In genomic region chr14:104789752-104790743, GRCh38 we compare ENCODE assay signal across 22 cellular contexts. TPM values are rescaled to one million over a fixed set of nuclear protein-coding genes. Genes with fewer than 3 reads are reported as not detected.
DNase-seq lines count a peak whose midpoint lies in the region; ATAC-seq and TF ChIP-seq lines count a peak whose summit lies in the region.
"Had no signal": no experiment of that assay in that cellular context is flagged by ENCODE, and none has a peak within 500 bp of the region (broad histone marks: within the 10 kb centered on the region; RNA-seq: fewer than 3 reads in every experiment).

No MANE protein-coding gene starts in this region.

- no peaks in the 10 kb centered on the region for H3K36me3 ChIP-seq in mammary epithelial cell (ENCODE audit: insufficient read depth, low read length)
- H3K36me3 ChIP-seq in neuronal stem cell (replicated peaks in 1 of 2; ENCODE audit: control insufficient read depth in 2 of 2, insufficient read depth in 2 of 2, low read length in 2 of 2): peaks cover 17 to 77% of the 10 kb centered on the region in 2 donors
- no peaks in the 10 kb centered on the region for H3K36me3 ChIP-seq in mucosa of descending colon (ENCODE audit: low read depth)

- no peak overlapping the region for H3K14ac ChIP-seq in neuronal stem cell (ENCODE audit: low read length)

- H3K9me3 ChIP-seq in mammary epithelial cell (replicated peaks; ENCODE audit: insufficient read depth, low read length) (no peaks in the 10 kb centered on the region), neuronal stem cell (replicated peaks in 1 of 2; ENCODE audit: control insufficient read depth in 2 of 2, insufficient read depth in 1 of 2, low read depth in 1 of 2, low read length in 2 of 2) (no peaks in the 10 kb centered on the region), mucosa of descending colon (no peaks in the 10 kb centered on the region)
- H3K9me3 ChIP-seq: MG63 had no signal

- no peaks in the 10 kb centered on the region for H3K27me3 ChIP-seq in mammary epithelial cell (ENCODE audit: insufficient read depth, low read length)
- H3K27me3 ChIP-seq in neuronal stem cell (ENCODE audit: control insufficient read depth in 3 of 3, insufficient read depth in 3 of 3, low read depth in 1 of 3, low read length in 3 of 3): no peaks in the 10 kb centered on the region
- H3K27me3 ChIP-seq: MG63 had no signal

- no peak overlapping the region for H2BK120ac ChIP-seq in neuronal stem cell (ENCODE audit: low read depth, low read length)

- peaks cover 51% of the 10 kb centered on the region for H3K79me1 ChIP-seq in neuronal stem cell (ENCODE audit: low read depth, low read length)

- H2AK5ac ChIP-seq in neuronal stem cell (ENCODE audit: low read depth, low read length): no peak overlapping the region

- H3K4me2 ChIP-seq in mammary epithelial cell (ENCODE audit: insufficient read depth, low read depth, low read length): peak overlapping the region; percentile 17
- no peak overlapping the region for H3K4me2 ChIP-seq in neuronal stem cell (ENCODE audit: insufficient read depth, low read length, poor library complexity, severe bottlenecking)
- H3K4me2 ChIP-seq: PC-9 had no signal

- H3K27ac ChIP-seq in mammary epithelial cell (ENCODE audit: insufficient read depth, low read depth, low read length): no peak overlapping the region
- no peak overlapping the region for H3K27ac ChIP-seq in neuronal stem cell (replicated peaks; ENCODE audit: low read length)
- H3K27ac ChIP-seq: PC-9, SK-N-MC had no signal

- H3K27ac Mint-ChIP-seq in MCF 10A (ENCODE audit: low read depth, unreplicated experiment): no peak overlapping the region
- H3K27ac Mint-ChIP-seq in chondrocyte (ENCODE audit: unreplicated experiment): peak overlapping the region; percentile 54

- H3K36me3 Mint-ChIP-seq in MCF 10A (ENCODE audit: insufficient read depth, unreplicated experiment) (peaks cover 5% of the 10 kb centered on the region), chondrocyte (ENCODE audit: low read depth) (no peaks in the 10 kb centered on the region)

- H3K27me3 Mint-ChIP-seq in MCF 10A (ENCODE audit: insufficient read depth, unreplicated experiment) (no peaks in the 10 kb centered on the region), chondrocyte (ENCODE audit: low read depth) (no peaks in the 10 kb centered on the region)

- no peak overlapping the region for H4K8ac ChIP-seq in neuronal stem cell (ENCODE audit: low read depth, low read length)

- H3K4ac ChIP-seq in neuronal stem cell (ENCODE audit: low read length): no peak overlapping the region

- H2BK15ac ChIP-seq in neuronal stem cell (ENCODE audit: low read length): no peak overlapping the region

- POLR2A ChIA-PET in MCF 10A (lab: Yijun Ruan, JAX): no interaction called here

- BruUV-seq in mammary epithelial cell (replicated peaks; lab: Mats Ljungman, UMichigan) (no TSS peak), MCF 10A (replicated peaks; lab: Mats Ljungman, UMichigan) (no TSS peak)

- no peak overlapping the region for H3K18ac ChIP-seq in neuronal stem cell (ENCODE audit: low read length)

- intact Hi-C loops in mammary epithelial cell (cut with micrococcal nuclease) (no loop called here), MCF 10A (cut with micrococcal nuclease) (no loop called here), mucosa of descending colon (cut with DNase I, micrococcal nuclease) (no loop called here)

- H3K4me1 ChIP-seq in mammary epithelial cell (ENCODE audit: insufficient read depth, low read length) (peaks cover 69% of the 10 kb centered on the region), neuronal stem cell (ENCODE audit: control insufficient read depth in 2 of 2, insufficient read depth in 1 of 2, low read depth in 1 of 2, low read length in 2 of 2) (peaks cover 12 to 15% of the 10 kb centered on the region in 2 donors), mucosa of descending colon (ENCODE audit: low read depth) (peaks cover 19% of the 10 kb centered on the region)

- 70% methylated on average over 24 of the region's 31 CpGs for WGBS in mammary epithelial cell (ENCODE audit: low coverage, missing lambda C conversion rate)
- no CpG with 5 or more reads among the region's 31 CpGs for WGBS in neuronal stem cell (ENCODE audit: extremely low coverage in 2 of 2, insufficient read length in 2 of 2, insufficient replicate concordance in 1 of 2), 2 donors

- in situ Hi-C loops in mammary epithelial cell (cut with MboI; ENCODE audit: low sequenced_read_pairs in 2 of 2): no loop called here

- no peak overlapping the region for H3K4me3 ChIP-seq in mammary epithelial cell (replicated peaks in 1 of 3; ENCODE audit: insufficient read depth in 1 of 3, low read depth in 2 of 3, low read length in 3 of 3)
- no peak overlapping the region for H3K4me3 ChIP-seq in neuronal stem cell (ENCODE audit: low read length in 2 of 2)
- H3K4me3 ChIP-seq in mucosa of descending colon: no peak overlapping the region
- H3K4me3 ChIP-seq: MG63, PC-9, SK-N-MC had no signal

- dilution Hi-C loops in mammary epithelial cell (cut with HindIII; ENCODE audit: low sequenced_read_pairs): no loop called here

- H4K20me1 ChIP-seq in mammary epithelial cell (ENCODE audit: insufficient read depth, low read length): peaks cover 2% of the 10 kb centered on the region

- H3K9ac ChIP-seq in mammary epithelial cell (ENCODE audit: insufficient read depth, low read length) (no peak overlapping the region), neuronal stem cell (ENCODE audit: low read depth, low read length, poor library complexity) (no peak overlapping the region)

- ATAC-seq in mucosa of descending colon: no peak
- ATAC-seq: HCT116 had no signal

- no peak overlapping the region for H3K4me3 Mint-ChIP-seq in MCF 10A (ENCODE audit: unreplicated experiment)
- no peak overlapping the region for H3K4me3 Mint-ChIP-seq in chondrocyte (ENCODE audit: unreplicated experiment)
- H3K4me3 Mint-ChIP-seq: CD14-positive monocyte had no signal

- no peak overlapping the region for H2BK12ac ChIP-seq in neuronal stem cell (ENCODE audit: low read length)

- no peak overlapping the region for H4K91ac ChIP-seq in neuronal stem cell (ENCODE audit: low read depth, low read length, poor library complexity)

- no peak for DNase-seq in mammary epithelial cell
- DNase-seq in MCF 10A (ENCODE audit: unreplicated experiment): no peak
- DNase-seq in chondrocyte (ENCODE audit: low spot score): no peak
- DNase-seq in neuronal stem cell (ENCODE audit: low spot score): no peak
- no peak for DNase-seq in activated naive CD4-positive, alpha-beta T cell treated with anti-CD3 and anti-CD28 coated beads, Interleukin-2, amount 50 U/mL, for 16 hours
- DNase-seq in mucosa of descending colon: no peak
- DNase-seq in stimulated activated CD4-positive, alpha-beta T cell treated with anti-CD3 and anti-CD28 coated beads, Interleukin-4, amount 100 ng/mL, for 24 hours: no peak
- DNase-seq: AML-193, GOT3, Kasumi-1, MG63, NCI-H1417, NCI-H1694 treated with DMSO at 0.1 percent for 48 hours, NCI-H2081 treated with DMSO at 0.1 percent for 48 hours, NCI-H446, NCI-H69, PC-9, RPMI8226, SHP77 treated with DMSO at 0.1 percent for 48 hours had no signal

- peaks cover 99% of the 10 kb centered on the region for H3K79me2 ChIP-seq in mammary epithelial cell (ENCODE audit: insufficient read depth, low read length)

- peak overlapping the region; percentile 53 for H2BK5ac ChIP-seq in neuronal stem cell (ENCODE audit: low read length)

- peak overlapping the region; percentile 31 for H3K23ac ChIP-seq in neuronal stem cell (ENCODE audit: low read depth, low read length, poor library complexity)

- peaks cover 33% of the 10 kb centered on the region for H3K4me1 Mint-ChIP-seq in MCF 10A (ENCODE audit: insufficient read depth, unreplicated experiment)
- H3K4me1 Mint-ChIP-seq in chondrocyte (ENCODE audit: low read depth): peaks cover 29% of the 10 kb centered on the region

- H2AFZ ChIP-seq in mammary epithelial cell (ENCODE audit: low read depth, low read length): no peak overlapping the region
- H2AFZ ChIP-seq in neuronal stem cell (ENCODE audit: low read length): no peak overlapping the region
- H2AFZ ChIP-seq: PC-9 had no signal

- TF ChIP-seq CTCF in mammary epithelial cell (conservative IDR thresholded peaks at IDR 0.05 in 1 of 2, IDR thresholded peaks at IDR 0.05 in 1 of 2; ENCODE audit: extremely low read depth in 1 of 2, insufficient read depth in 1 of 2, low read depth in 1 of 2, low read length in 2 of 2) (no peak), MCF 10A (IDR thresholded peaks at IDR 0.05; ENCODE audit: unreplicated experiment) (no peak), chondrocyte (IDR thresholded peaks at IDR 0.05) (no peak), mucosa of descending colon (IDR thresholded peaks at IDR 0.05) (no peak)

- no peaks in the 10 kb centered on the region for H3K9me3 Mint-ChIP-seq in MCF 10A (ENCODE audit: unreplicated experiment)
- no peaks in the 10 kb centered on the region for H3K9me3 Mint-ChIP-seq in chondrocyte (ENCODE audit: low read depth)

- CTCF ChIA-PET in mammary epithelial cell (lab: Charles Lee; ENCODE audit: low non-redundant PET): no interaction called here
- CTCF ChIA-PET in MCF 10A (lab: Yijun Ruan, JAX): interaction anchor here (0.5 to 1.5 kb wide), 5 partner anchors 21 to 748 kb away, joined by 3 to 11 read pairs (median 3); no protein-coding TSS in a partner anchor

RNA-seq across cellular contexts. Expression of gene AKT1, which starts 5.5 kb away (rescaled TPM):
- total RNA-seq in mammary epithelial cell: 100 to 1,000 TPM; 116 to 125 TPM
- polyA plus RNA-seq in mammary epithelial cell: 124 TPM
- polyA minus RNA-seq in mammary epithelial cell: 153 TPM
- total RNA-seq in MCF 10A (2022): 83.3 and 96.3 TPM in 2 replicates
- 143 to 158 TPM (median 156 TPM) in 3 replicates for total RNA-seq in chondrocyte
- 84.4 TPM for polyA plus RNA-seq in neuronal stem cell (2013, experiment 1 of 2)
- 82.3 TPM for polyA plus RNA-seq in neuronal stem cell (2013, experiment 2 of 2)
- 100 to 1,000 TPM; 122 to 176 (median 128) TPM for total RNA-seq in mucosa of descending colon

RNA-seq across cellular contexts. Expression of gene ZBTB42, which starts 10.9 kb away (rescaled TPM):
- total RNA-seq in mammary epithelial cell (1 to 10 TPM; 1.9 to 2.2 TPM), MCF 10A (2022) (1.0 and 1.2 TPM in 2 replicates), chondrocyte (2.1 to 2.8 TPM (median 2.6 TPM) in 3 replicates), mucosa of descending colon (10 to 100 TPM in 1 of 3 donors, 1 to 10 TPM in 2; 6.5 to 10.6 (median 7.8) TPM)
- 1.2 TPM for polyA plus RNA-seq in mammary epithelial cell
- polyA minus RNA-seq in mammary epithelial cell: 0.41 TPM
- 0.95 TPM for polyA plus RNA-seq in neuronal stem cell (2013, experiment 1 of 2)
- polyA plus RNA-seq in neuronal stem cell (2013, experiment 2 of 2): 0.87 TPM

RNA-seq across cellular contexts. Expression of gene SIVA1, which starts 37.1 kb away (rescaled TPM):
- 10 to 100 TPM; 43.3 to 56.1 TPM for total RNA-seq in mammary epithelial cell
- 98.6 TPM for polyA plus RNA-seq in mammary epithelial cell
- polyA minus RNA-seq in mammary epithelial cell: 12.2 TPM
- 63.3 and 72.7 TPM in 2 replicates for total RNA-seq in MCF 10A (2022)
- total RNA-seq in chondrocyte: 47.0 to 54.9 TPM (median 47.4 TPM) in 3 replicates
- 109 TPM for polyA plus RNA-seq in neuronal stem cell (2013, experiment 1 of 2)
- 114 TPM for polyA plus RNA-seq in neuronal stem cell (2013, experiment 2 of 2)
- total RNA-seq in mucosa of descending colon: 10 to 100 TPM; 38.7 to 82.4 (median 60.4) TPM
